Comparison of ENCODE assay signal across 15 cellular contexts in the genomic region with DNA sequence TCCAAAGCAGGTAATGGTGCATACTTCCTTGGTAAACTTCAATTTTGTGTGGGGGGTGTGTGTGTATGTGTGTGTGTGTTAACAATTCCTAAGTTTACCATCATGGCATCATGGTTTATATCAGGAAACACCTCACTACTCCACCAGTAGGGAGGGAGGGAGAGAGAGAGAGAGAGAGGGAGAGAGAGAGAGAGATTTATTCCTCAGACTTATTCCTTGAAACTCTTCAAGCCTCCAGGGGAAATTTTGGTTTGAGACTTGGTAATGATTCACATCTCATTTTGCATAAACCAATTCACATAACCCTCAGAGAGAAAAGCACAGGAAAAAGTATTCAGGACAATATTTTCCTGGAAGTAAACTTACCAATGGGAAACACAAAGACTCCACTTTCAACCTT.
DNase-seq lines count a peak whose midpoint lies in the region; ATAC-seq and TF ChIP-seq lines count a peak whose summit lies in the region.
"Had no signal": no experiment of that assay in that cellular context is flagged by ENCODE, and none has a peak within 500 bp of the region (broad histone marks: within the 10 kb centered on the region; RNA-seq: fewer than 3 reads in every experiment).

No MANE protein-coding gene starts in this region.

- H3K9me2 ChIP-seq in GM23248 (ENCODE audit: insufficient read depth): no peaks in the 10 kb centered on the region

- H3K4me1 ChIP-seq in GM23248 (ENCODE audit: insufficient read depth) (peaks cover 11% of the 10 kb centered on the region; the same call in 1 of the 2 replicates), foreskin keratinocyte (no peaks in the 10 kb centered on the region)

- H3K4me3 ChIP-seq in GM23248: no peak overlapping the region
- H3K4me3 ChIP-seq in H7 (ENCODE audit: insufficient read depth, low read depth, low read length): no peak overlapping the region
- H3K4me3 ChIP-seq: SK-N-MC had no signal

- H3F3A ChIP-seq in GM23248 (ENCODE audit: insufficient read depth): no peaks in the 10 kb centered on the region

- peaks cover 30% of the 10 kb centered on the region for H3K36me3 Mint-ChIP-seq in progenitor cell of endocrine pancreas (ENCODE audit: insufficient read depth)

- no peak overlapping the region for H3K9ac ChIP-seq in GM23248

- H3K27ac Mint-ChIP-seq in progenitor cell of endocrine pancreas: peak overlapping the region; percentile 17

- no peak overlapping the region for H3K27ac ChIP-seq in GM23248
- H3K27ac ChIP-seq in foreskin keratinocyte: no peak overlapping the region
- H3K27ac ChIP-seq: HL-60, SK-N-MC had no signal

- TF ChIP-seq CTCF in foreskin keratinocyte (conservative IDR thresholded peaks at IDR 0.05): no peak
- TF ChIP-seq CTCF in progenitor cell of endocrine pancreas (IDR thresholded peaks at IDR 0.05; ENCODE audit: unreplicated experiment): no peak

- H4K20me1 ChIP-seq in GM23248 (ENCODE audit: insufficient read depth): no peaks in the 10 kb centered on the region

- no peaks in the 10 kb centered on the region for H3K27me3 ChIP-seq in GM23248 (replicated peaks; ENCODE audit: insufficient read depth)
- no peaks in the 10 kb centered on the region for H3K27me3 ChIP-seq in foreskin keratinocyte
- no peaks in the 10 kb centered on the region for H3K27me3 ChIP-seq in H7 (ENCODE audit: control insufficient read depth, insufficient read depth, low read length)

- no peaks in the 10 kb centered on the region for H3K9me3 ChIP-seq in GM23248 (ENCODE audit: low read depth)

- no peaks in the 10 kb centered on the region for H3K4me1 Mint-ChIP-seq in progenitor cell of endocrine pancreas (ENCODE audit: low read depth)

- no peaks in the 10 kb centered on the region for H3K36me3 ChIP-seq in GM23248 (ENCODE audit: low read depth)
- no peaks in the 10 kb centered on the region for H3K36me3 ChIP-seq in H7 (replicated peaks; ENCODE audit: control insufficient read depth, insufficient read depth, low read length)

- peak; percentile 4 for DNase-seq in GM23248
- DNase-seq in NCI-H69 (lab: John Stamatoyannopoulos, UW): peak; percentile 48
- DNase-seq in foreskin keratinocyte: peak; percentile 63 to 87
- no peak for DNase-seq in progenitor cell of endocrine pancreas (ENCODE audit: low spot score, unreplicated experiment)
- no peak for DNase-seq in activated CD4-positive, alpha-beta T cell treated with anti-CD3 and anti-CD28 coated beads, Interleukin-2, amount 50 U/mL, for 48 hours
- no peak for DNase-seq in H7
- DNase-seq in activated effector memory CD4-positive, alpha-beta T cell treated with Interleukin-2 at 50 U/mL for 16 hours: no peak
- DNase-seq in NCI-H2171 (lab: John Stamatoyannopoulos, UW): no peak
- DNase-seq: DMS79 treated with DMSO at 0.1 percent for 48 hours, HCEC 1CT, NCI-H1417, NCI-H510A, Right ventricle myocardium superior had no signal

- in situ Hi-C loops in GM23248 (cut with MboI): no loop called here

- no peaks in the 10 kb centered on the region for H3K9me3 Mint-ChIP-seq in progenitor cell of endocrine pancreas (ENCODE audit: low read depth)

- H3K4me3 Mint-ChIP-seq in progenitor cell of endocrine pancreas (ENCODE audit: low read depth): no peak overlapping the region

- no peaks in the 10 kb centered on the region for H3K27me3 Mint-ChIP-seq in progenitor cell of endocrine pancreas

- peak; percentile 65 for ATAC-seq in foreskin keratinocyte

- H3K4me2 ChIP-seq in GM23248 (ENCODE audit: unreplicated experiment): no peak overlapping the region

- H2AFZ ChIP-seq in GM23248: no peak overlapping the region

- no peaks in the 10 kb centered on the region for H3K79me2 ChIP-seq in GM23248 (ENCODE audit: insufficient read depth)

Comparison
In these comparisons a context has a peak if more than half of its experiments do, and no peak if none do; other contexts are left out.
1. DNase-seq: peak in GM23248 (single experiment), NCI-H69 (single experiment) and foreskin keratinocyte (2 of 2); none in progenitor cell of endocrine pancreas (single experiment), activated CD4-positive, alpha-beta T cell treated with anti-CD3 and anti-CD28 coated beads, Interleukin-2, amount 50 U/mL, for 48 hours (0 of 2), H7 (single experiment), activated effector memory CD4-positive, alpha-beta T cell treated with Interleukin-2 at 50 U/mL for 16 hours (single experiment) and NCI-H2171 (single experiment).